Comparison of ENCODE assay signal across 9 cellular contexts in genomic region chr13:42048625-42049453, GRCh38. TPM values are rescaled to one million over a fixed set of nuclear protein-coding genes. Genes with fewer than 3 reads are reported as not detected.
DNase-seq lines count a peak whose midpoint lies in the region; ATAC-seq, FAIRE-seq and TF ChIP-seq lines count a peak whose summit lies in the region.
"Had no signal": no experiment of that assay in that cellular context is flagged by ENCODE, and none has a peak within 500 bp of the region (broad histone marks: within the 10 kb centered on the region; RNA-seq: fewer than 3 reads in every experiment).

DGKH (plus strand) TSS chr13:42048648; CDS start chr13:42048774, 126 bp downstream.

- FAIRE-seq in keratinocyte (lab: Jason Lieb, UNC): no peak
- FAIRE-seq: G401.6 had no signal

- no peak for TF ChIP-seq POLR2A in spleen (IDR thresholded peaks at IDR 0.05)

- intact Hi-C loops in spleen (cut with DNase I; ENCODE audit: low total_unique reads): no loop called here

- TF ChIP-seq CTCF in keratinocyte (optimal IDR thresholded peaks at IDR 0.05 in 1 of 3, IDR thresholded peaks at IDR 0.05 in 1 of 3, conservative IDR thresholded peaks at IDR 0.05 in 1 of 3; ENCODE audit: extremely low read depth in 1 of 3, insufficient read depth in 2 of 3, low read length in 3 of 3): no peak
- peak in 1 of 11 experiments; percentile 13 for TF ChIP-seq CTCF in spleen (IDR thresholded peaks at IDR 0.05 in 8 of 11, conservative IDR thresholded peaks at IDR 0.05 in 3 of 11)

- H3K79me2 ChIP-seq in keratinocyte (ENCODE audit: control insufficient read depth, insufficient read depth, low read length): peaks cover 72% of the 10 kb centered on the region

- H3K4me1 ChIP-seq in keratinocyte (ENCODE audit: control insufficient read depth, extremely low read depth, insufficient read depth, low read length) (peaks cover 18% of the 10 kb centered on the region), spleen (peaks cover 5 to 31% (median 22%) of the 10 kb centered on the region in 6 donors)

- H4K20me1 ChIP-seq in keratinocyte (ENCODE audit: control insufficient read depth, extremely low read depth, insufficient read depth, low read length): no peaks in the 10 kb centered on the region

- ATAC-seq in HG02798 (IDR thresholded peaks at IDR 0.05; ENCODE audit: poor library complexity, unreplicated experiment): peak; percentile 60

- DNase-seq in NCI-H2081 (lab: John Stamatoyannopoulos, UW): peak; percentile 58 to 64
- DNase-seq in NCI-H2081 treated with DMSO at 0.1 percent for 48 hours (lab: John Stamatoyannopoulos, UW): no peak
- DNase-seq in NCI-H1930 (lab: John Stamatoyannopoulos, UW): peak; percentile 75
- peak; percentile 28 to 36 (median 29) for DNase-seq in activated CD4-positive, CD25-positive, alpha-beta regulatory T cell (lab: John Stamatoyannopoulos, UW)
- DNase-seq in cerebellar cortex (ENCODE audit: low spot score): peak; percentile 62
- no peak for DNase-seq in keratinocyte (ENCODE audit: low read depth, low spot score)
- peak; percentile 88 for DNase-seq in spleen

- WGBS in spleen, 5 donors: 0 to 1% (median 1%) methylated on average over 20 to 98 of the region's 99 CpGs

- H3K9me1 ChIP-seq in keratinocyte (ENCODE audit: control insufficient read depth, extremely low read depth, insufficient read depth, low read length): no peaks in the 10 kb centered on the region

- peak within 1 kb of the TSS; percentile 92 for H3K4me2 ChIP-seq in keratinocyte (ENCODE audit: control insufficient read depth, extremely low read depth, insufficient read depth, low read depth, low read length)

- H3K27me3 ChIP-seq in keratinocyte (ENCODE audit: control insufficient read depth, extremely low read depth, insufficient read depth, low read length) (no peaks in the 10 kb centered on the region), spleen (replicated peaks in 1 of 7) (peaks cover 0 to 44% (median 8%) of the 10 kb centered on the region in 7 donors)

- peak within 1 kb of the TSS; percentile 77 for H2AFZ ChIP-seq in keratinocyte (ENCODE audit: control insufficient read depth, low read length)

- dilution Hi-C loops in keratinocyte (cut with MboI; ENCODE audit: extremely low pct_ligation_motif_present, low sequenced_read_pairs): no loop called here

- H3K4me3 ChIP-seq in keratinocyte (ENCODE audit: control insufficient read depth in 2 of 3, extremely low read depth in 1 of 3, insufficient read depth in 2 of 3, low read depth in 1 of 3, low read length in 3 of 3) (peak within 1 kb of the TSS; percentile 87 to 91 (median 87)), spleen (peak within 1 kb of the TSS; percentile 68 to 97 (median 94))

- peaks cover 3 to 4% of the 10 kb centered on the region in 2 experiments for H3K36me3 ChIP-seq in keratinocyte (ENCODE audit: control insufficient read depth in 2 of 2, extremely low read depth in 1 of 2, insufficient read depth in 2 of 2, low read length in 2 of 2)
- no peaks in the 10 kb centered on the region for H3K36me3 ChIP-seq in spleen

- H3K9me3 ChIP-seq in keratinocyte (ENCODE audit: control insufficient read depth, low read depth, low read length) (no peaks in the 10 kb centered on the region), spleen (no peaks in the 10 kb centered on the region)

- peak within 1 kb of the TSS; percentile 77 for H3K27ac ChIP-seq in keratinocyte (ENCODE audit: control insufficient read depth, insufficient read depth, low read length)
- peak within 1 kb of the TSS; percentile 72 to 86 (median 84) for H3K27ac ChIP-seq in spleen

- peak within 1 kb of the TSS; percentile 81 for H3K9ac ChIP-seq in keratinocyte (ENCODE audit: control insufficient read depth, extremely low read depth, insufficient read depth, low read length)

RNA-seq across cellular contexts. Expression of gene DGKH, which starts in this region (rescaled TPM):
- polyA plus RNA-seq in keratinocyte (8.1 to 12.8 TPM (median 12.5 TPM) in 3 replicates), spleen (1 to 10 TPM in 1 of 3 donors, under 1 TPM in 2; 0.52 to 1.1 (median 0.65) TPM)
- polyA plus RNA-seq in keratinocyte (2011; ENCODE audit: low read depth): 8.2 TPM
- 6.9 and 12.8 TPM in 2 replicates for polyA plus RNA-seq in keratinocyte (2011; cell fraction: cytosol; rRNA removed)
- polyA plus RNA-seq in keratinocyte (2011; cell fraction: nucleus; rRNA removed): 28.5 and 29.9 TPM in 2 replicates
- polyA plus RNA-seq in keratinocyte (2012; ENCODE audit: low replicate concordance): 6.6 and 6.9 TPM in 2 replicates
- polyA minus RNA-seq in keratinocyte: 15.2 to 64.7 TPM (median 51.7 TPM) in 3 replicates
- 20.7 TPM for polyA minus RNA-seq in keratinocyte (2011; cell fraction: cytosol; rRNA and poly(A)+ RNA removed)
- 43.5 and 112 TPM in 2 replicates for polyA minus RNA-seq in keratinocyte (2011; cell fraction: nucleus; rRNA and poly(A)+ RNA removed)
- 10 to 100 TPM in 6 of 7 donors, 1 to 10 TPM in 1; 8.9 to 15.3 (median 11.3) TPM for total RNA-seq in spleen

Comparison
In these comparisons a context has a peak if more than half of its experiments do, and no peak if none do; other contexts are left out.
1. DNase-seq: peak in NCI-H2081 (2 of 2), NCI-H1930 (2 of 2), activated CD4-positive, CD25-positive, alpha-beta regulatory T cell (4 of 4), cerebellar cortex (single experiment) and spleen (single experiment); none in NCI-H2081 treated with DMSO at 0.1 percent for 48 hours (single experiment) and keratinocyte (single experiment).